ENCODE assay signal across 6 cellular contexts in genomic region chr7:100867796-100868485, GRCh38. TPM values are rescaled to one million over a fixed set of nuclear protein-coding genes. Genes with fewer than 3 reads are reported as not detected.
DNase-seq lines count a peak whose midpoint lies in the region; ATAC-seq and TF ChIP-seq lines count a peak whose summit lies in the region.

No MANE protein-coding gene starts in this region.

- H3K27me3 ChIP-seq in left ventricle myocardium inferior (ENCODE audit: low read depth) (no peaks in the 10 kb centered on the region), transverse colon (no peaks in the 10 kb centered on the region)

- no peaks in the 10 kb centered on the region for H3K9me3 Mint-ChIP-seq in activated T-cell treated with anti-CD3 and anti-CD28 coated beads, Interleukin-2, amount 50 U/mL, for 72 hours

- no peak for ATAC-seq in activated T-cell treated with anti-CD3 and anti-CD28 coated beads, Interleukin-2, amount 50 U/mL, for 72 hours (replicated peaks in 1 of 2)
- ATAC-seq in HG02884 (IDR thresholded peaks at IDR 0.05; ENCODE audit: unreplicated experiment), result no peak

- DNase-seq in activated T-cell treated with anti-CD3 and anti-CD28 coated beads, Interleukin-2, amount 50 U/mL, for 72 hours, result no peak
- DNase-seq in activated T-cell treated with anti-CD3 and anti-CD28 coated beads, Interleukin-2, amount 50 U/mL, for 48 hours, result no peak
- DNase-seq in left ventricle myocardium inferior, result no peak
- DNase-seq in transverse colon, result no peak
- no peak for DNase-seq in NCI-H2107 (lab: John Stamatoyannopoulos, UW)

- H3K27ac Mint-ChIP-seq in activated T-cell treated with anti-CD3 and anti-CD28 coated beads, Interleukin-2, amount 50 U/mL, for 72 hours, result peak overlapping the region; percentile 8

- WGBS in transverse colon (ENCODE audit: low coverage in 1 of 2), 2 donors, result 28% methylated on average over 23 of the region's 25 CpGs; no CpG with 5 or more reads in 1 of the 2 donors

- no peak for TF ChIP-seq EP300 in transverse colon (IDR thresholded peaks at IDR 0.05; ENCODE audit: low read depth)

- intact Hi-C loops in left ventricle myocardium inferior (cut with micrococcal nuclease) (no loop called here), transverse colon (cut with DNase I; ENCODE audit: low total_unique reads) (no loop called here)

- H3K4me3 ChIP-seq in left ventricle myocardium inferior (peak overlapping the region; percentile 84), transverse colon (peak overlapping the region; percentile 67 to 74 (median 70))

- TF ChIP-seq POLR2A in transverse colon (IDR thresholded peaks at IDR 0.05), result no peak

- in situ Hi-C loops in transverse colon (cut with MboI; ENCODE audit: low pct_ligation_motif_present in 1 of 4, low pct_unique_long_range_greater_than_20kb in 1 of 4, low sequenced_read_pairs in 3 of 4), result loop anchor here in 1 of 4 donors (25.0 kb wide), 1 partner anchor 156 kb away; the partner anchor contains the start of genes EPO and POP7

- H3K9me3 ChIP-seq in left ventricle myocardium inferior (replicated peaks) (no peaks in the 10 kb centered on the region), transverse colon (no peaks in the 10 kb centered on the region)

- H3K36me3 Mint-ChIP-seq in activated T-cell treated with anti-CD3 and anti-CD28 coated beads, Interleukin-2, amount 50 U/mL, for 72 hours (ENCODE audit: insufficient read depth in 2 of 2), result peaks cover 3 to 13% of the 10 kb centered on the region in 2 donors

- H3K27ac ChIP-seq in left ventricle myocardium inferior (replicated peaks) (peak overlapping the region; percentile 91), transverse colon (peak overlapping the region; percentile 92 to 97 (median 96))

- H3K27me3 Mint-ChIP-seq in activated T-cell treated with anti-CD3 and anti-CD28 coated beads, Interleukin-2, amount 50 U/mL, for 72 hours (ENCODE audit: low read depth), result no peaks in the 10 kb centered on the region

- H3K4me3 Mint-ChIP-seq in activated T-cell treated with anti-CD3 and anti-CD28 coated beads, Interleukin-2, amount 50 U/mL, for 72 hours, result peak overlapping the region; percentile 85 to 86

- H3K36me3 ChIP-seq in left ventricle myocardium inferior, result peaks cover 31% of the 10 kb centered on the region
- peaks cover 0 to 4% (median 0%) of the 10 kb centered on the region in 4 donors for H3K36me3 ChIP-seq in transverse colon

- peaks cover 20% of the 10 kb centered on the region for H3K4me1 Mint-ChIP-seq in activated T-cell treated with anti-CD3 and anti-CD28 coated beads, Interleukin-2, amount 50 U/mL, for 72 hours (ENCODE audit: low read depth)

- H3K4me1 ChIP-seq in left ventricle myocardium inferior, result peaks cover 46% of the 10 kb centered on the region
- H3K4me1 ChIP-seq in transverse colon, result peaks cover 11 to 39% (median 34%) of the 10 kb centered on the region in 4 donors

- TF ChIP-seq CTCF in left ventricle myocardium inferior (IDR thresholded peaks at IDR 0.05; ENCODE audit: borderline replicate concordance) (no peak), transverse colon (IDR thresholded peaks at IDR 0.05) (no peak)

RNA-seq across cellular contexts. Expression of gene TRIP6, which starts 0.8 kb away (rescaled TPM):
- total RNA-seq in activated T-cell treated with anti-CD3 and anti-CD28 coated beads, Interleukin-2, amount 50 U/mL, for 72 hours, result 10 to 100 TPM; 28.3 to 31.5 TPM
- 11.7 TPM for total RNA-seq in left ventricle myocardium inferior
- total RNA-seq in transverse colon, result 10 to 100 TPM; 10.9 to 24.3 (median 21.2) TPM

RNA-seq across cellular contexts. Expression of gene SRRT, which starts 7.0 kb away (rescaled TPM):
- total RNA-seq in activated T-cell treated with anti-CD3 and anti-CD28 coated beads, Interleukin-2, amount 50 U/mL, for 72 hours, result 100 to 1,000 TPM; 140 to 145 TPM
- total RNA-seq in left ventricle myocardium inferior (51.3 TPM), transverse colon (100 to 1,000 TPM in 2 of 4 donors, 10 to 100 TPM in 2; 64.6 to 217 (median 103) TPM)

RNA-seq across cellular contexts. Expression of gene SLC12A9, which starts 15.4 kb away (rescaled TPM):
- 10 to 100 TPM; 17.6 to 20.1 TPM for total RNA-seq in activated T-cell treated with anti-CD3 and anti-CD28 coated beads, Interleukin-2, amount 50 U/mL, for 72 hours
- total RNA-seq in left ventricle myocardium inferior, result 10.9 TPM
- 10 to 100 TPM; 21.0 to 46.2 (median 23.1) TPM for total RNA-seq in transverse colon

RNA-seq across cellular contexts. Expression of gene UFSP1, which starts 21.6 kb away (rescaled TPM):
- total RNA-seq in activated T-cell treated with anti-CD3 and anti-CD28 coated beads, Interleukin-2, amount 50 U/mL, for 72 hours, result under 1 TPM; 0.34 to 0.83 TPM
- total RNA-seq in left ventricle myocardium inferior, result 2.4 TPM
- 10 to 100 TPM in 1 of 4 donors, 1 to 10 TPM in 2, not detected in 1; 1.3 to 19.1 (median 3.7) TPM for total RNA-seq in transverse colon

RNA-seq across cellular contexts. Expression of gene ACHE, which starts 27.7 kb away (rescaled TPM):
- total RNA-seq in activated T-cell treated with anti-CD3 and anti-CD28 coated beads, Interleukin-2, amount 50 U/mL, for 72 hours, result under 1 TPM; 0.16 to 0.41 TPM
- 0.49 TPM for total RNA-seq in left ventricle myocardium inferior
- total RNA-seq in transverse colon, result 10 to 100 TPM in 3 of 4 donors, 1 to 10 TPM in 1; 3.8 to 29.9 (median 14.3) TPM
